Comparison of ENCODE assay signal across 11 cellular contexts in the genomic region with DNA sequence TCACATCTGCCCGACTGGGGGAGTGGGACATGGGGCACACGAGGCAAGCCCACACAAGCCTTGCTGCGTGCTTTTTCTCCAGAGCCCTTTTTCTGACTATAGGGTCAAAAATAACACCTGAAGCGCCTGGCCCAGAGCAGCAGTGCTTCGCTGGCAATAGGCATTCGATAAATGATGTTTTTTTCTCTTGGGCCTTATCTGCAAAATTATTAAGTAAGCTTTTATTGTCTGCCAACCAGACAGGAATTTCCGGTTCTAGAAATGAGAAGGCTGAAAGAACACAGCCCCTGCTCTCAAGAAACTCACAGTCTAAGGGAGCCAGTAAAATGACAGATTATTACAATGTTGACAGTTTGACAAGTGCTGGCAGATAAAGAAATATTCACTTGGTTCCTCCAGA. TPM values are rescaled to one million over a fixed set of nuclear protein-coding genes. Genes with fewer than 3 reads are reported as not detected.
DNase-seq lines count a peak whose midpoint lies in the region; ATAC-seq and TF ChIP-seq lines count a peak whose summit lies in the region.
"Had no signal": no experiment of that assay in that cellular context is flagged by ENCODE, and none has a peak within 500 bp of the region (broad histone marks: within the 10 kb centered on the region; RNA-seq: fewer than 3 reads in every experiment).

No MANE protein-coding gene starts in this region.

- H3K27me3 ChIP-seq in layer of hippocampus (ENCODE audit: control insufficient read depth, insufficient read depth, low read length) = no peaks in the 10 kb centered on the region
- no peaks in the 10 kb centered on the region for H3K27me3 ChIP-seq in stomach
- H3K27me3 ChIP-seq in effector memory CD4-positive, alpha-beta T cell (replicated peaks; ENCODE audit: control insufficient read depth, insufficient read depth, low read length, poor library complexity, severe bottlenecking) = no peaks in the 10 kb centered on the region

- TF ChIP-seq POLR2A in stomach (IDR thresholded peaks at IDR 0.05) = no peak

- H3K4me1 Mint-ChIP-seq in activated T-helper 17 cell treated with anti-CD3 and anti-CD28 coated beads, Interleukin-2, amount 50 U/mL, for 72 hours = peaks cover 14% of the 10 kb centered on the region

- 30 to 51% (median 35%) methylated on average over 7 of the region's 7 CpGs for WGBS in stomach, 5 donors

- H3K9me3 Mint-ChIP-seq in activated T-helper 17 cell treated with anti-CD3 and anti-CD28 coated beads, Interleukin-2, amount 50 U/mL, for 72 hours = no peaks in the 10 kb centered on the region
- H3K9me3 Mint-ChIP-seq: activated B cell treated with CpG ODN at 0.5 μM for 24 hours had no signal

- H3K4me3 ChIP-seq in LNCaP clone FGC (ENCODE audit: low read depth, low read length) = no peak overlapping the region
- H3K4me3 ChIP-seq in stomach = no peak overlapping the region
- no peak overlapping the region for H3K4me3 ChIP-seq in effector memory CD4-positive, alpha-beta T cell (ENCODE audit: insufficient read depth, low read depth, low read length, poor library complexity, severe bottlenecking)

- intact Hi-C loops in stomach (cut with DNase I; ENCODE audit: low total_unique reads) = loop anchor here (5.0 kb wide), 1 partner anchor 62 kb away; a partner anchor contains a TSS

- H3K27ac ChIP-seq in layer of hippocampus (ENCODE audit: low read depth, low read length) = peak overlapping the region; percentile 56
- peak overlapping the region; percentile 90 to 100 (median 99) for H3K27ac ChIP-seq in stomach
- H3K27ac ChIP-seq in effector memory CD4-positive, alpha-beta T cell (ENCODE audit: insufficient read depth, low read length, poor library complexity, severe bottlenecking) = no peak overlapping the region

- no peak for TF ChIP-seq EP300 in stomach (IDR thresholded peaks at IDR 0.05)

- TF ChIP-seq CTCF in LNCaP clone FGC (IDR thresholded peaks at IDR 0.05; ENCODE audit: control insufficient read depth, extremely low read depth, insufficient read depth) (no peak), stomach (IDR thresholded peaks at IDR 0.05) (no peak)

- H3K9me3 ChIP-seq in stomach = no peaks in the 10 kb centered on the region
- no peaks in the 10 kb centered on the region for H3K9me3 ChIP-seq in effector memory CD4-positive, alpha-beta T cell (ENCODE audit: control insufficient read depth, low read length)

- no peak for ATAC-seq in activated T-helper 17 cell treated with anti-CD3 and anti-CD28 coated beads, Interleukin-2, amount 50 U/mL, for 72 hours (replicated peaks)
- ATAC-seq in HG02938 (IDR thresholded peaks at IDR 0.05; ENCODE audit: unreplicated experiment) = no peak

- H3K4me3 Mint-ChIP-seq in activated T-helper 17 cell treated with anti-CD3 and anti-CD28 coated beads, Interleukin-2, amount 50 U/mL, for 72 hours = peak overlapping the region; percentile 16
- H3K4me3 Mint-ChIP-seq: activated B cell treated with CpG ODN at 0.5 μM for 24 hours had no signal

- H3K36me3 ChIP-seq in stomach = no peaks in the 10 kb centered on the region
- no peaks in the 10 kb centered on the region for H3K36me3 ChIP-seq in effector memory CD4-positive, alpha-beta T cell (ENCODE audit: control insufficient read depth, insufficient read depth, low read length)

- no peaks in the 10 kb centered on the region for H3K27me3 Mint-ChIP-seq in activated T-helper 17 cell treated with anti-CD3 and anti-CD28 coated beads, Interleukin-2, amount 50 U/mL, for 72 hours
- H3K27me3 Mint-ChIP-seq: activated B cell treated with CpG ODN at 0.5 μM for 24 hours had no signal

- H3K36me3 Mint-ChIP-seq in activated T-helper 17 cell treated with anti-CD3 and anti-CD28 coated beads, Interleukin-2, amount 50 U/mL, for 72 hours (ENCODE audit: low read depth) = no peaks in the 10 kb centered on the region

- H3K4me1 ChIP-seq in stomach = peaks cover 37 to 72% (median 61%) of the 10 kb centered on the region in 4 donors
- peaks cover 15% of the 10 kb centered on the region for H3K4me1 ChIP-seq in effector memory CD4-positive, alpha-beta T cell (ENCODE audit: control insufficient read depth, insufficient read depth, low read length, poor library complexity, severe bottlenecking)

- H3K27ac Mint-ChIP-seq in activated T-helper 17 cell treated with anti-CD3 and anti-CD28 coated beads, Interleukin-2, amount 50 U/mL, for 72 hours = peak overlapping the region; percentile 71

- DNase-seq in LNCaP clone FGC (ENCODE audit: low read depth) = peak; percentile 94
- DNase-seq in stomach = no peak
- no peak for DNase-seq in NK-92 treated with Interleukin-12 subunit alpha and Interleukin-12 subunit beta, amount 100 ng/mL, for 24 hours (lab: John Stamatoyannopoulos, UW)
- DNase-seq in effector memory CD4-positive, alpha-beta T cell = no peak
- DNase-seq: activated B cell treated with CpG ODN at 0.5 μM for 24 hours; activated naive CD4-positive, alpha-beta T cell treated with anti-CD3 and anti-CD28 coated beads, Interleukin-2, amount 50 U/mL, for 16 hours; DND-41; MV-4-11 had no signal

RNA-seq across cellular contexts. Expression of a gene that starts 2.7 kb away (rescaled TPM):
- total RNA-seq in activated T-helper 17 cell treated with anti-CD3 and anti-CD28 coated beads, Interleukin-2, amount 50 U/mL, for 72 hours = 10 to 100 TPM; 50.9 to 62.0 TPM
- total RNA-seq in stomach = 100 to 1,000 TPM; 103 to 318 (median 223) TPM
- polyA plus RNA-seq in stomach = 100 to 1,000 TPM in 1 of 3 donors, 10 to 100 TPM in 2; 94.6 to 119 (median 97.9) TPM

RNA-seq across cellular contexts. Expression of a gene that starts 24.7 kb away (rescaled TPM):
- 10 to 100 TPM; 21.1 to 30.9 TPM for total RNA-seq in activated T-helper 17 cell treated with anti-CD3 and anti-CD28 coated beads, Interleukin-2, amount 50 U/mL, for 72 hours
- total RNA-seq in stomach = 100 to 1,000 TPM in 2 of 5 donors, 10 to 100 TPM in 3; 35.1 to 121 (median 76.9) TPM
- 100 to 1,000 TPM; 114 to 116 (median 114) TPM for polyA plus RNA-seq in stomach

RNA-seq across cellular contexts. Expression of a gene that starts 25.1 kb away (rescaled TPM):
- 10 to 100 TPM; 60.0 to 77.5 TPM for total RNA-seq in activated T-helper 17 cell treated with anti-CD3 and anti-CD28 coated beads, Interleukin-2, amount 50 U/mL, for 72 hours
- 100 to 1,000 TPM in 4 of 5 donors, 10 to 100 TPM in 1; 82.6 to 218 (median 173) TPM for total RNA-seq in stomach
- 100 to 1,000 TPM in 1 of 3 donors, 10 to 100 TPM in 2; 85.9 to 183 (median 88.9) TPM for polyA plus RNA-seq in stomach

RNA-seq across cellular contexts. Expression of a gene that starts 34.2 kb away (rescaled TPM):
- 1 to 10 TPM; 1.3 to 1.4 TPM for total RNA-seq in activated T-helper 17 cell treated with anti-CD3 and anti-CD28 coated beads, Interleukin-2, amount 50 U/mL, for 72 hours
- 1 to 10 TPM in 3 of 5 donors, under 1 TPM in 2; 0.45 to 4.8 (median 1.1) TPM for total RNA-seq in stomach
- 1 to 10 TPM; 1.8 to 2.7 (median 2.6) TPM for polyA plus RNA-seq in stomach
